ENCODE assay signal across 1 cellular context in the genomic region with DNA sequence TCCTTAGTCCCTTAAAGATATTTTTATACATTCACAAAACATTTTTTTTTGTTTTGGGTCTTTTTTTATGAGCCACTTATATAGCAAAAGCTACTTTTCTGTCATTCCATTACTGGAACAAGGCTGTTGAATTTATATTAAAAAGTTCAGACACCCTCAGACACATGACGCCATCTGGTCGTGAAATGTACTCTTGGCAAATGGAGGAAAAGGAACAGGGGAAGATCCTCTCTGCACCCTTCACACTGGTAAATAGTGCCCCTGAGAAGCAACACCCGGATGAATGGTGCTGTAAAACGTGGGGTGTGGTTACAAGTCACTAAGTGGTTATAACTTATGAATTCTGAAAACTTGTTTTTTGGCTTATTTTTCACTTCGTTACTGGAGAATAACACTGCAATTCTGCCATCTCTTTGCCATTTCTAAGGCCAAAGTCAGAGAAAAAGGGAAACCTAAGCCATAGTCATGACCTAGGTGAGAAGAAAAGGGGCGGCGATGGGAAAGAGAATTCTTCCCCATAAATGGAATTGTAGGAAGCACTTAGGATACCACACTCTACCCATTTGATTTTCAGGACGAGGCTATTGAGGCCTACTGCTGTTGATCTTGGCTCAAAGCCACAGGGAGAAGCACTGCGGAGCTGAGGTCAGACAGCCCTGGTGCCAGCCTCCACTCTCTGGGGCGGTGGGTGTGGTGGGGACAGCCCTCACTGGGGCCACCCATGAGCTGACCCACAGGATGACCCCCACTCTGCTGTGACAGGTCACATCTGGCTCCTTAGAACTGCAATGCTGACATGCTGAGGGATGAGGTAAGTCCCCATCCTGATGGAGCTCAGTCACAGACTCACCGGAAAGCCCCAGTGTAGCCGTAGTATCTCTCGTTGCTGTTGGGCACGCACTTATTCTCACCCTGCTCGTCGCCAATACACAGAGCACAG.
TF ChIP-seq lines count a peak whose summit lies in the region.

No MANE protein-coding gene starts in this region.

TF ChIP-seq in H1, 55 proteins besides CTCF, POLR2A, EP300 and RAD21:
- TF ChIP-seq TCF12 (IDR thresholded peaks at IDR 0.05; ENCODE audit: low read depth, low read length): no peak
- TF ChIP-seq CHD1 (IDR thresholded peaks at IDR 0.05; ENCODE audit: low read depth, low read length): no peak
- no peak for TF ChIP-seq E2F6 (IDR thresholded peaks at IDR 0.05)
- no peak for TF ChIP-seq GABPA (IDR thresholded peaks at IDR 0.05; ENCODE audit: borderline replicate concordance, insufficient read depth, low read length)
- no peak for TF ChIP-seq EGR1 (IDR thresholded peaks at IDR 0.05; ENCODE audit: borderline replicate concordance, low read depth, low read length)
- TF ChIP-seq SRF (IDR thresholded peaks at IDR 0.05; ENCODE audit: low read depth, low read length): no peak
- no peak for TF ChIP-seq TEAD4 (IDR thresholded peaks at IDR 0.05; ENCODE audit: low read depth, low read length)
- TF ChIP-seq, protein P1, sequence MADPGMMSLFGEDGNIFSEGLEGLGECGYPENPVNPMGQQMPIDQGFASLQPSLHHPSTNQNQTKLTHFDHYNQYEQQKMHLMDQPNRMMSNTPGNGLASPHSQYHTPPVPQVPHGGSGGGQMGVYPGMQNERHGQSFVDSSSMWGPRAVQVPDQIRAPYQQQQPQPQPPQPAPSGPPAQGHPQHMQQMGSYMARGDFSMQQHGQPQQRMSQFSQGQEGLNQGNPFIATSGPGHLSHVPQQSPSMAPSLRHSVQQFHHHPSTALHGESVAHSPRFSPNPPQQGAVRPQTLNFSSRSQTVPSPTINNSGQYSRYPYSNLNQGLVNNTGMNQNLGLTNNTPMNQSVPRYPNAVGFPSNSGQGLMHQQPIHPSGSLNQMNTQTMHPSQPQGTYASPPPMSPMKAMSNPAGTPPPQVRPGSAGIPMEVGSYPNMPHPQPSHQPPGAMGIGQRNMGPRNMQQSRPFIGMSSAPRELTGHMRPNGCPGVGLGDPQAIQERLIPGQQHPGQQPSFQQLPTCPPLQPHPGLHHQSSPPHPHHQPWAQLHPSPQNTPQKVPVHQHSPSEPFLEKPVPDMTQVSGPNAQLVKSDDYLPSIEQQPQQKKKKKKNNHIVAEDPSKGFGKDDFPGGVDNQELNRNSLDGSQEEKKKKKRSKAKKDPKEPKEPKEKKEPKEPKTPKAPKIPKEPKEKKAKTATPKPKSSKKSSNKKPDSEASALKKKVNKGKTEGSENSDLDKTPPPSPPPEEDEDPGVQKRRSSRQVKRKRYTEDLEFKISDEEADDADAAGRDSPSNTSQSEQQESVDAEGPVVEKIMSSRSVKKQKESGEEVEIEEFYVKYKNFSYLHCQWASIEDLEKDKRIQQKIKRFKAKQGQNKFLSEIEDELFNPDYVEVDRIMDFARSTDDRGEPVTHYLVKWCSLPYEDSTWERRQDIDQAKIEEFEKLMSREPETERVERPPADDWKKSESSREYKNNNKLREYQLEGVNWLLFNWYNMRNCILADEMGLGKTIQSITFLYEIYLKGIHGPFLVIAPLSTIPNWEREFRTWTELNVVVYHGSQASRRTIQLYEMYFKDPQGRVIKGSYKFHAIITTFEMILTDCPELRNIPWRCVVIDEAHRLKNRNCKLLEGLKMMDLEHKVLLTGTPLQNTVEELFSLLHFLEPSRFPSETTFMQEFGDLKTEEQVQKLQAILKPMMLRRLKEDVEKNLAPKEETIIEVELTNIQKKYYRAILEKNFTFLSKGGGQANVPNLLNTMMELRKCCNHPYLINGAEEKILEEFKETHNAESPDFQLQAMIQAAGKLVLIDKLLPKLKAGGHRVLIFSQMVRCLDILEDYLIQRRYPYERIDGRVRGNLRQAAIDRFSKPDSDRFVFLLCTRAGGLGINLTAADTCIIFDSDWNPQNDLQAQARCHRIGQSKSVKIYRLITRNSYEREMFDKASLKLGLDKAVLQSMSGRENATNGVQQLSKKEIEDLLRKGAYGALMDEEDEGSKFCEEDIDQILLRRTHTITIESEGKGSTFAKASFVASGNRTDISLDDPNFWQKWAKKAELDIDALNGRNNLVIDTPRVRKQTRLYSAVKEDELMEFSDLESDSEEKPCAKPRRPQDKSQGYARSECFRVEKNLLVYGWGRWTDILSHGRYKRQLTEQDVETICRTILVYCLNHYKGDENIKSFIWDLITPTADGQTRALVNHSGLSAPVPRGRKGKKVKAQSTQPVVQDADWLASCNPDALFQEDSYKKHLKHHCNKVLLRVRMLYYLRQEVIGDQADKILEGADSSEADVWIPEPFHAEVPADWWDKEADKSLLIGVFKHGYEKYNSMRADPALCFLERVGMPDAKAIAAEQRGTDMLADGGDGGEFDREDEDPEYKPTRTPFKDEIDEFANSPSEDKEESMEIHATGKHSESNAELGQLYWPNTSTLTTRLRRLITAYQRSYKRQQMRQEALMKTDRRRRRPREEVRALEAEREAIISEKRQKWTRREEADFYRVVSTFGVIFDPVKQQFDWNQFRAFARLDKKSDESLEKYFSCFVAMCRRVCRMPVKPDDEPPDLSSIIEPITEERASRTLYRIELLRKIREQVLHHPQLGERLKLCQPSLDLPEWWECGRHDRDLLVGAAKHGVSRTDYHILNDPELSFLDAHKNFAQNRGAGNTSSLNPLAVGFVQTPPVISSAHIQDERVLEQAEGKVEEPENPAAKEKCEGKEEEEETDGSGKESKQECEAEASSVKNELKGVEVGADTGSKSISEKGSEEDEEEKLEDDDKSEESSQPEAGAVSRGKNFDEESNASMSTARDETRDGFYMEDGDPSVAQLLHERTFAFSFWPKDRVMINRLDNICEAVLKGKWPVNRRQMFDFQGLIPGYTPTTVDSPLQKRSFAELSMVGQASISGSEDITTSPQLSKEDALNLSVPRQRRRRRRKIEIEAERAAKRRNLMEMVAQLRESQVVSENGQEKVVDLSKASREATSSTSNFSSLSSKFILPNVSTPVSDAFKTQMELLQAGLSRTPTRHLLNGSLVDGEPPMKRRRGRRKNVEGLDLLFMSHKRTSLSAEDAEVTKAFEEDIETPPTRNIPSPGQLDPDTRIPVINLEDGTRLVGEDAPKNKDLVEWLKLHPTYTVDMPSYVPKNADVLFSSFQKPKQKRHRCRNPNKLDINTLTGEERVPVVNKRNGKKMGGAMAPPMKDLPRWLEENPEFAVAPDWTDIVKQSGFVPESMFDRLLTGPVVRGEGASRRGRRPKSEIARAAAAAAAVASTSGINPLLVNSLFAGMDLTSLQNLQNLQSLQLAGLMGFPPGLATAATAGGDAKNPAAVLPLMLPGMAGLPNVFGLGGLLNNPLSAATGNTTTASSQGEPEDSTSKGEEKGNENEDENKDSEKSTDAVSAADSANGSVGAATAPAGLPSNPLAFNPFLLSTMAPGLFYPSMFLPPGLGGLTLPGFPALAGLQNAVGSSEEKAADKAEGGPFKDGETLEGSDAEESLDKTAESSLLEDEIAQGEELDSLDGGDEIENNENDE (IDR thresholded peaks at IDR 0.05; ENCODE audit: insufficient replicate concordance, low read length): no peak
- no peak for TF ChIP-seq GTF2F1 (IDR thresholded peaks at IDR 0.05; ENCODE audit: borderline replicate concordance, low read depth, low read length)
- TF ChIP-seq SP1 (IDR thresholded peaks at IDR 0.05; ENCODE audit: low read depth, low read length): no peak
- no peak for TF ChIP-seq KDM4A (IDR thresholded peaks at IDR 0.05; ENCODE audit: low read depth, low read length, severe bottlenecking)
- no peak for TF ChIP-seq EZH2 (IDR thresholded peaks at IDR 0.05; ENCODE audit: low read depth, low read length, severe bottlenecking)
- no peak for TF ChIP-seq HDAC6 (IDR thresholded peaks at IDR 0.05; ENCODE audit: low read depth, low read length)
